In the genomic region with DNA sequence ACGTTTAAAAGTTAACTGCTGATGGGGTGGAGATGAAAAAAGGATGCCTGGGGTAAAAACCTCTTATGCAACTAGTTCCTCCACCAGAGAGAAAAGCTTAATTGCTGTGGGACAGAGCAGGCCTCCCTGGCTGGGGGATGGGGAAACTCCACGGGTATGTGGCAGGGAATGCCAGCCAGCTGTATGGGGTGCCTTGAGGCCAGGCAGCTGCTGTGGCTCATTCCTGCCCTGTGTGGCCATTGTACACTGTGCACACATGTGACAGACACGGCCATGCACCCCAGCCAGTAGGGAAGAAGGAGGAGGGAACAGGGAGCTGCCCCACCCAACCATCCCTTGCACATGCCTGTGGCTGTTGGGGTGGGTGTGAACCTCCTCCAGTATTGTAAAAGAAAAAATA, we compare ENCODE assay signal across 1 cellular context.
TF ChIP-seq lines count a peak whose summit lies in the region.

No MANE protein-coding gene starts in this region.

TF ChIP-seq in SK-N-SH treated with all-trans-retinoic acid at 6 μM for 48 hours, 23 proteins besides CTCF, POLR2A, EP300 and RAD21 (continued from another document):
- TF ChIP-seq, protein P1, sequence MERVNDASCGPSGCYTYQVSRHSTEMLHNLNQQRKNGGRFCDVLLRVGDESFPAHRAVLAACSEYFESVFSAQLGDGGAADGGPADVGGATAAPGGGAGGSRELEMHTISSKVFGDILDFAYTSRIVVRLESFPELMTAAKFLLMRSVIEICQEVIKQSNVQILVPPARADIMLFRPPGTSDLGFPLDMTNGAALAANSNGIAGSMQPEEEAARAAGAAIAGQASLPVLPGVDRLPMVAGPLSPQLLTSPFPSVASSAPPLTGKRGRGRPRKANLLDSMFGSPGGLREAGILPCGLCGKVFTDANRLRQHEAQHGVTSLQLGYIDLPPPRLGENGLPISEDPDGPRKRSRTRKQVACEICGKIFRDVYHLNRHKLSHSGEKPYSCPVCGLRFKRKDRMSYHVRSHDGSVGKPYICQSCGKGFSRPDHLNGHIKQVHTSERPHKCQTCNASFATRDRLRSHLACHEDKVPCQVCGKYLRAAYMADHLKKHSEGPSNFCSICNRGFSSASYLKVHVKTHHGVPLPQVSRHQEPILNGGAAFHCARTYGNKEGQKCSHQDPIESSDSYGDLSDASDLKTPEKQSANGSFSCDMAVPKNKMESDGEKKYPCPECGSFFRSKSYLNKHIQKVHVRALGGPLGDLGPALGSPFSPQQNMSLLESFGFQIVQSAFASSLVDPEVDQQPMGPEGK (CRISPR knock-in tag; IDR thresholded peaks at IDR 0.05; ENCODE audit: borderline replicate concordance): no peak
- TF ChIP-seq, protein P2, sequence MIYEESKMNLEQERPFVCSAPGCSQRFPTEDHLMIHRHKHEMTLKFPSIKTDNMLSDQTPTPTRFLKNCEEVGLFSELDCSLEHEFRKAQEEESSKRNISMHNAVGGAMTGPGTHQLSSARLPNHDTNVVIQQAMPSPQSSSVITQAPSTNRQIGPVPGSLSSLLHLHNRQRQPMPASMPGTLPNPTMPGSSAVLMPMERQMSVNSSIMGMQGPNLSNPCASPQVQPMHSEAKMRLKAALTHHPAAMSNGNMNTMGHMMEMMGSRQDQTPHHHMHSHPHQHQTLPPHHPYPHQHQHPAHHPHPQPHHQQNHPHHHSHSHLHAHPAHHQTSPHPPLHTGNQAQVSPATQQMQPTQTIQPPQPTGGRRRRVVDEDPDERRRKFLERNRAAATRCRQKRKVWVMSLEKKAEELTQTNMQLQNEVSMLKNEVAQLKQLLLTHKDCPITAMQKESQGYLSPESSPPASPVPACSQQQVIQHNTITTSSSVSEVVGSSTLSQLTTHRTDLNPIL (CRISPR knock-in tag; IDR thresholded peaks at IDR 0.05; ENCODE audit: low read depth): no peak
- TF ChIP-seq TOX (CRISPR knock-in tag; IDR thresholded peaks at IDR 0.05; ENCODE audit: borderline replicate concordance) (no peak), ZNF8 (CRISPR knock-in tag; IDR thresholded peaks at IDR 0.05) (no peak), ZNF565 (CRISPR knock-in tag; conservative IDR thresholded peaks at IDR 0.05; ENCODE audit: low read depth) (no peak)
